Comparison of ENCODE assay signal across 13 cellular contexts in the genomic region with DNA sequence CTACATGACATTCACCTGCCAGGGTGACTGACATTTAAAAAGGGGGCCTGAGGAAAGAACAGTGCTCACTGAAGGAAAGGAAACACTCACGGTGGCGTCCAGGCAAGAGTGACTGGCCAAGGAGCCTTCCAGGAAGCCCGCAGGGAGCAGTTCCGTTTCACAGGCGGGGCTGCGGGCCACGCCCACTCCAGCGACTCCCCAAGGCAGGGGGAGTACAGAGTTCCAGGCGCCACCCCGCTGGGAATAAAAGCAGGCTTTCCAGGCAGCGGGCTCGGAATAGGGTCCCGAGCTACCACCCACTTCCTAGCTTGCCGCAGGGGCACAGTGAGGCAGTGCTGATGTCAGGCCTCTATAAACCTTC. TPM values are rescaled to one million over a fixed set of nuclear protein-coding genes. Genes with fewer than 3 reads are reported as not detected.
DNase-seq lines count a peak whose midpoint lies in the region; ATAC-seq and TF ChIP-seq lines count a peak whose summit lies in the region.
"Had no signal": no experiment of that assay in that cellular context is flagged by ENCODE, and none has a peak within 500 bp of the region (broad histone marks: within the 10 kb centered on the region; RNA-seq: fewer than 3 reads in every experiment).

No MANE protein-coding gene starts in this region.

- H3K36me3 ChIP-seq in DND-41 (ENCODE audit: insufficient read depth, low read length): peaks cover 83% of the 10 kb centered on the region
- H3K36me3 ChIP-seq in right atrium auricular region: peaks cover 75% of the 10 kb centered on the region
- peaks cover 0 to 94% (median 56%) of the 10 kb centered on the region in 6 donors for H3K36me3 ChIP-seq in spleen

- H3K9me3 Mint-ChIP-seq in activated naive CD8-positive, alpha-beta T cell treated with anti-CD3 and anti-CD28 coated beads for 36 hours: no peaks in the 10 kb centered on the region
- H3K9me3 Mint-ChIP-seq: activated CD4-positive, alpha-beta T cell treated with anti-CD3 and anti-CD28 coated beads, Interleukin-2, amount 10 ng/mL, durations not matched to agents 24 days and 14 days had no signal

- H3K4me3 Mint-ChIP-seq in activated naive CD8-positive, alpha-beta T cell treated with anti-CD3 and anti-CD28 coated beads for 36 hours: no peak overlapping the region
- H3K4me3 Mint-ChIP-seq: activated CD4-positive, alpha-beta T cell treated with anti-CD3 and anti-CD28 coated beads, Interleukin-2, amount 10 ng/mL, durations not matched to agents 24 days and 14 days had no signal

- peaks cover 19% of the 10 kb centered on the region for H3K79me2 ChIP-seq in DND-41 (ENCODE audit: insufficient read depth, low read length)

- WGBS in spleen, 5 donors: 59 to 82% (median 79%) methylated on average over 9 to 14 of the region's 14 CpGs

- intact Hi-C loops in spleen (cut with DNase I; ENCODE audit: low total_unique reads): loop anchor here (10.0 kb wide), 2 partner anchors 92 to 402 kb away; a partner anchor contains a TSS

- H3K9me3 ChIP-seq in DND-41 (ENCODE audit: insufficient read depth, low read length, severe bottlenecking): no peaks in the 10 kb centered on the region
- H3K9me3 ChIP-seq in right atrium auricular region: no peaks in the 10 kb centered on the region
- H3K9me3 ChIP-seq in spleen: no peaks in the 10 kb centered on the region
- H3K9me3 ChIP-seq: SJSA1, testis had no signal

- H3K36me3 Mint-ChIP-seq in activated naive CD8-positive, alpha-beta T cell treated with anti-CD3 and anti-CD28 coated beads for 36 hours: peaks cover 31% of the 10 kb centered on the region

- no peak for DNase-seq in DND-41
- DNase-seq in activated naive CD8-positive, alpha-beta T cell treated with anti-CD3 and anti-CD28 coated beads for 36 hours: no peak
- DNase-seq in right atrium auricular region (ENCODE audit: low spot score): no peak
- DNase-seq in spleen: peak; percentile 67
- DNase-seq in effector CD4-positive, alpha-beta T cell: no peak
- no peak for DNase-seq in NCI-H187 treated with DMSO at 0.1 percent for 48 hours (lab: John Stamatoyannopoulos, UW)
- DNase-seq: activated CD4-positive, alpha-beta T cell treated with anti-CD3 and anti-CD28 coated beads, Interleukin-2, amount 10 ng/mL, durations not matched to agents 24 days and 14 days; NCI-H446 treated with DMSO at 0.1 percent for 48 hours; testis had no signal

- ATAC-seq in DND-41 (ENCODE audit: insufficient read depth, low read depth): peak; percentile 2
- ATAC-seq in HG03354 (IDR thresholded peaks at IDR 0.05; ENCODE audit: poor library complexity, severe bottlenecking, unreplicated experiment): no peak
- ATAC-seq in GM19397 (IDR thresholded peaks at IDR 0.05; ENCODE audit: unreplicated experiment): no peak

- H3K27me3 ChIP-seq in DND-41 (ENCODE audit: insufficient read depth, low read length, poor library complexity): no peaks in the 10 kb centered on the region
- no peaks in the 10 kb centered on the region for H3K27me3 ChIP-seq in right atrium auricular region
- no peaks in the 10 kb centered on the region for H3K27me3 ChIP-seq in spleen (replicated peaks in 1 of 7)
- H3K27me3 ChIP-seq: SJSA1, testis had no signal

- no peak overlapping the region for H2AFZ ChIP-seq in DND-41 (ENCODE audit: low read depth, low read length)

- H3K27ac Mint-ChIP-seq in activated naive CD8-positive, alpha-beta T cell treated with anti-CD3 and anti-CD28 coated beads for 36 hours: peak overlapping the region; percentile 39

- H3K4me3 ChIP-seq in DND-41 (ENCODE audit: low read depth in 1 of 2, low read length in 2 of 2) (no peak overlapping the region), right atrium auricular region (no peak overlapping the region), spleen (no peak overlapping the region)
- H3K4me3 ChIP-seq: SJSA1, testis had no signal

- peaks cover 51% of the 10 kb centered on the region for H3K4me1 Mint-ChIP-seq in activated naive CD8-positive, alpha-beta T cell treated with anti-CD3 and anti-CD28 coated beads for 36 hours

- H3K9ac ChIP-seq in DND-41 (ENCODE audit: low read depth, low read length): no peak overlapping the region

- TF ChIP-seq CTCF in DND-41 (IDR thresholded peaks at IDR 0.05; ENCODE audit: borderline replicate concordance, extremely low read depth, low read length, poor library complexity, severe bottlenecking) (no peak), right atrium auricular region (IDR thresholded peaks at IDR 0.05) (no peak), spleen (IDR thresholded peaks at IDR 0.05 in 8 of 11, conservative IDR thresholded peaks at IDR 0.05 in 3 of 11) (no peak)

- H3K27ac ChIP-seq in DND-41 (ENCODE audit: low read length) (peak overlapping the region; percentile 68; the same call in 1 of the 2 replicates), right atrium auricular region (peak overlapping the region; percentile 68 to 75), spleen (peak overlapping the region in 6 of 8 donors; percentile 2 to 69 (median 48))
- H3K27ac ChIP-seq: epithelial cell of prostate, SJSA1 had no signal

- H3K4me1 ChIP-seq in DND-41 (ENCODE audit: insufficient read depth, low read length) (no peaks in the 10 kb centered on the region), right atrium auricular region (peaks cover 0 to 46% of the 10 kb centered on the region in 2 donors), spleen (peaks cover 4 to 57% (median 25%) of the 10 kb centered on the region in 6 donors)
- H3K4me1 ChIP-seq: SJSA1 had no signal

- H3K4me2 ChIP-seq in DND-41 (ENCODE audit: insufficient read depth, low read length): no peak overlapping the region

- H3K27me3 Mint-ChIP-seq in activated naive CD8-positive, alpha-beta T cell treated with anti-CD3 and anti-CD28 coated beads for 36 hours: no peaks in the 10 kb centered on the region
- H3K27me3 Mint-ChIP-seq: activated CD4-positive, alpha-beta T cell treated with anti-CD3 and anti-CD28 coated beads, Interleukin-2, amount 10 ng/mL, durations not matched to agents 24 days and 14 days had no signal

- H4K20me1 ChIP-seq in DND-41 (ENCODE audit: insufficient read depth, low read length): peaks cover 55% of the 10 kb centered on the region

- no peak for TF ChIP-seq POLR2A in spleen (IDR thresholded peaks at IDR 0.05)

RNA-seq across cellular contexts. Expression of a gene that starts 34.2 kb away (rescaled TPM):
- total RNA-seq in activated naive CD8-positive, alpha-beta T cell treated with anti-CD3 and anti-CD28 coated beads for 36 hours: 1 to 10 TPM; 8.8 to 9.2 TPM
- total RNA-seq in right atrium auricular region (100 to 1,000 TPM; 237 to 268 TPM), spleen (10 to 100 TPM; 37.5 to 82.6 (median 47.6) TPM)
- 10 to 100 TPM; 64.6 to 82.1 (median 74.9) TPM for polyA plus RNA-seq in spleen

RNA-seq across cellular contexts. Expression of a gene that starts 34.9 kb away (rescaled TPM):
- total RNA-seq in activated naive CD8-positive, alpha-beta T cell treated with anti-CD3 and anti-CD28 coated beads for 36 hours: 10 to 100 TPM; 25.6 to 27.0 TPM
- total RNA-seq in right atrium auricular region (10 to 100 TPM in 1 of 2 donors, 1 to 10 TPM in 1; 6.3 to 16.7 TPM), spleen (10 to 100 TPM; 18.8 to 30.4 (median 21.0) TPM)
- 10 to 100 TPM; 14.8 to 25.0 (median 24.1) TPM for polyA plus RNA-seq in spleen
